Comparison of ENCODE assay signal across 8 cellular contexts in genomic region chr11:64331569-64332371, GRCh38. TPM values are rescaled to one million over a fixed set of nuclear protein-coding genes. Genes with fewer than 3 reads are reported as not detected.
DNase-seq lines count a peak whose midpoint lies in the region; ATAC-seq and TF ChIP-seq lines count a peak whose summit lies in the region.

No MANE protein-coding gene starts in this region.

- ATAC-seq in mucosa of descending colon: peak; percentile 70
- ATAC-seq in stimulated activated naive B cell treated with anti-CD40 and anti-IgM and Interleukin-4, amounts not matched to agents 10 μg/mL and 1 μg/mL and 100 μg/mL, for 72 hours (replicated peaks): peak; percentile 79 to 82

- H3K27ac Mint-ChIP-seq in stimulated activated naive B cell treated with anti-CD40 and anti-IgM and Interleukin-4, amounts not matched to agents 10 μg/mL and 1 μg/mL and 100 μg/mL, for 72 hours: peak overlapping the region; percentile 25

- no peaks in the 10 kb centered on the region for H3K27me3 ChIP-seq in duodenal mucosa (ENCODE audit: control insufficient read depth in 1 of 2, insufficient read depth in 2 of 2, low read length in 2 of 2)

- H3K4me1 ChIP-seq in duodenal mucosa (ENCODE audit: control insufficient read depth in 1 of 2, insufficient read depth in 2 of 2, low read length in 2 of 2) (peaks cover 25 to 38% of the 10 kb centered on the region in 2 donors), mucosa of descending colon (ENCODE audit: low read depth) (peaks cover 30% of the 10 kb centered on the region)

- peak overlapping the region; percentile 52 to 54 for H3K9ac ChIP-seq in duodenal mucosa (ENCODE audit: low read depth in 1 of 2, low read length in 2 of 2)

- H3K9me3 Mint-ChIP-seq in stimulated activated naive B cell treated with anti-CD40 and anti-IgM and Interleukin-4, amounts not matched to agents 10 μg/mL and 1 μg/mL and 100 μg/mL, for 72 hours: peaks cover 0 to 2% of the 10 kb centered on the region in 2 donors

- TF ChIP-seq CTCF in mucosa of descending colon (IDR thresholded peaks at IDR 0.05): peak; percentile 57

- peak overlapping the region; percentile 3 to 4 for H3K4me3 Mint-ChIP-seq in stimulated activated naive B cell treated with anti-CD40 and anti-IgM and Interleukin-4, amounts not matched to agents 10 μg/mL and 1 μg/mL and 100 μg/mL, for 72 hours

- H3K4me1 Mint-ChIP-seq in stimulated activated naive B cell treated with anti-CD40 and anti-IgM and Interleukin-4, amounts not matched to agents 10 μg/mL and 1 μg/mL and 100 μg/mL, for 72 hours: peaks cover 23 to 39% of the 10 kb centered on the region in 2 donors

- intact Hi-C loops in mucosa of descending colon (cut with DNase I, micrococcal nuclease): no loop called here

- peaks cover 4 to 5% of the 10 kb centered on the region in 2 donors for H3K36me3 Mint-ChIP-seq in stimulated activated naive B cell treated with anti-CD40 and anti-IgM and Interleukin-4, amounts not matched to agents 10 μg/mL and 1 μg/mL and 100 μg/mL, for 72 hours

- H3K27me3 Mint-ChIP-seq in stimulated activated naive B cell treated with anti-CD40 and anti-IgM and Interleukin-4, amounts not matched to agents 10 μg/mL and 1 μg/mL and 100 μg/mL, for 72 hours: no peaks in the 10 kb centered on the region

- no peaks in the 10 kb centered on the region for H3K36me3 ChIP-seq in duodenal mucosa (ENCODE audit: control insufficient read depth in 1 of 2, insufficient read depth in 2 of 2, low read length in 2 of 2)
- H3K36me3 ChIP-seq in mucosa of descending colon (ENCODE audit: low read depth): no peaks in the 10 kb centered on the region

- peak overlapping the region; percentile 7 to 31 for H3K4me3 ChIP-seq in duodenal mucosa (ENCODE audit: low read depth in 1 of 2, low read length in 2 of 2)
- no peak overlapping the region for H3K4me3 ChIP-seq in mucosa of descending colon

- DNase-seq in DMS153 treated with DMSO at 0.1 percent for 48 hours (lab: John Stamatoyannopoulos, UW; ENCODE audit: unreplicated experiment) (peak; percentile 31), GOT3 (lab: John Stamatoyannopoulos, UW) (peak; percentile 64), NCI-H2029 treated with DMSO at 0.1 percent for 48 hours (lab: John Stamatoyannopoulos, UW) (peak; percentile 53), mucosa of descending colon (peak; percentile 91 to 96 (median 93)), NCI-H2107 (lab: John Stamatoyannopoulos, UW) (no peak)
- peak; percentile 43 for DNase-seq in activated CD4-positive, alpha-beta T cell treated with anti-CD3 and anti-CD28 coated beads for 1 hour
- DNase-seq in stimulated activated naive B cell treated with anti-CD40 and anti-IgM and Interleukin-4, amounts not matched to agents 10 μg/mL and 1 μg/mL and 100 μg/mL, for 72 hours: peak; percentile 90

- H3K9me3 ChIP-seq in duodenal mucosa (ENCODE audit: control insufficient read depth in 1 of 2, low read length in 2 of 2) (no peaks in the 10 kb centered on the region), mucosa of descending colon (no peaks in the 10 kb centered on the region)

- H3K27ac ChIP-seq in duodenal mucosa (ENCODE audit: low read depth, low read length): no peak overlapping the region

RNA-seq across cellular contexts. Expression of gene CCDC88B, which starts 8.2 kb away (rescaled TPM):
- total RNA-seq in mucosa of descending colon: 10 to 100 TPM; 13.4 to 32.5 (median 28.8) TPM

RNA-seq across cellular contexts. Expression of gene PRDX5, which starts 13.8 kb away (rescaled TPM):
- total RNA-seq in mucosa of descending colon: 100 to 1,000 TPM; 159 to 512 (median 353) TPM

RNA-seq across cellular contexts. Expression of gene TRMT112, which starts 14.4 kb away (rescaled TPM):
- 100 to 1,000 TPM in 1 of 3 donors, 10 to 100 TPM in 2; 48.5 to 122 (median 63.5) TPM for total RNA-seq in mucosa of descending colon

RNA-seq across cellular contexts. Expression of gene ESRRA, which starts 26.4 kb away (rescaled TPM):
- total RNA-seq in mucosa of descending colon: 100 to 1,000 TPM; 126 to 204 (median 183) TPM

RNA-seq across cellular contexts. Expression of gene RPS6KA4, which starts 27.2 kb away (rescaled TPM):
- 10 to 100 TPM; 33.6 to 39.8 (median 36.5) TPM for total RNA-seq in mucosa of descending colon
